Comparison of ENCODE assay signal across 8 cellular contexts in genomic region chr11:6481012-6481923, GRCh38. TPM values are rescaled to one million over a fixed set of nuclear protein-coding genes. Genes with fewer than 3 reads are reported as not detected.
DNase-seq lines count a peak whose midpoint lies in the region; ATAC-seq, FAIRE-seq and TF ChIP-seq lines count a peak whose summit lies in the region.

A gene with protein sequence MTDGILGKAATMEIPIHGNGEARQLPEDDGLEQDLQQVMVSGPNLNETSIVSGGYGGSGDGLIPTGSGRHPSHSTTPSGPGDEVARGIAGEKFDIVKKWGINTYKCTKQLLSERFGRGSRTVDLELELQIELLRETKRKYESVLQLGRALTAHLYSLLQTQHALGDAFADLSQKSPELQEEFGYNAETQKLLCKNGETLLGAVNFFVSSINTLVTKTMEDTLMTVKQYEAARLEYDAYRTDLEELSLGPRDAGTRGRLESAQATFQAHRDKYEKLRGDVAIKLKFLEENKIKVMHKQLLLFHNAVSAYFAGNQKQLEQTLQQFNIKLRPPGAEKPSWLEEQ (minus strand): TSS chr11:6481331. CDS start chr11:6480421, 910 bp downstream.
TIMM10B (plus strand) TSS chr11:6481501; CDS start chr11:6481517, 16 bp downstream.

- H3K36me3 Mint-ChIP-seq in Calu3 (ENCODE audit: insufficient read depth, unreplicated experiment): peaks cover 64% of the 10 kb centered on the region

- H3K27me3 ChIP-seq in HUES64 (ENCODE audit: insufficient read depth, low read length) (no peaks in the 10 kb centered on the region), OCI-LY1 (ENCODE audit: insufficient read depth, low read length) (no peaks in the 10 kb centered on the region)

- BruUV-seq in Calu3 (replicated peaks; lab: Mats Ljungman, UMichigan): no TSS peak

- ATAC-seq in GM21447 (IDR thresholded peaks at IDR 0.05; ENCODE audit: unreplicated experiment): peak; percentile 98

- H3K4me3 Mint-ChIP-seq in Calu3 (ENCODE audit: low read depth, unreplicated experiment): peak within 1 kb of the TSS; percentile 97

- no peaks in the 10 kb centered on the region for H3F3A ChIP-seq in OCI-LY1 (ENCODE audit: insufficient read depth, low read length)

- H3K9me3 Mint-ChIP-seq in Calu3 (ENCODE audit: low read depth, unreplicated experiment): no peaks in the 10 kb centered on the region

- intact Hi-C loops in Calu3 (cut with micrococcal nuclease; ENCODE audit: unreplicated experiment): loop anchor here (10.0 kb wide), 1 partner anchor 134 kb away; the partner anchor contains the start of genes TAF10 and TPP1

- H3K27ac Mint-ChIP-seq in Calu3 (ENCODE audit: unreplicated experiment): peak within 1 kb of the TSS; percentile 92

- H3K36me3 ChIP-seq in HUES64 (ENCODE audit: insufficient read depth, low read length): peaks cover 79% of the 10 kb centered on the region
- H3K36me3 ChIP-seq in OCI-LY1 (ENCODE audit: insufficient read depth, low read length): peaks cover 78% of the 10 kb centered on the region
- peaks cover 83% of the 10 kb centered on the region for H3K36me3 ChIP-seq in mesodermal cell (ENCODE audit: control insufficient read depth, insufficient read depth, low read length)

- WGBS in HUES64: under 1% methylated on average over 64 of the region's 66 CpGs
- WGBS in mesodermal cell (ENCODE audit: insufficient coverage in 2 of 2), 2 experiments: 0% methylated on average over 55 to 56 of the region's 66 CpGs

- no peak for TF ChIP-seq CTCF in Calu3 (IDR thresholded peaks at IDR 0.05; ENCODE audit: unreplicated experiment)
- TF ChIP-seq CTCF in OCI-LY1 (IDR thresholded peaks at IDR 0.05; ENCODE audit: low read length): no peak

- H3K4me1 ChIP-seq in HUES64 (ENCODE audit: insufficient read depth, low read length) (peaks cover 8% of the 10 kb centered on the region; the same call in 1 of the 2 replicates), OCI-LY1 (ENCODE audit: insufficient read depth, low read length, severe bottlenecking) (peaks cover 22% of the 10 kb centered on the region), mesodermal cell (ENCODE audit: control insufficient read depth, insufficient read depth, low read length, poor library complexity, severe bottlenecking) (peaks cover 20% of the 10 kb centered on the region)

- H3K9me3 ChIP-seq in HUES64 (ENCODE audit: insufficient read depth, low read depth, low read length) (no peaks in the 10 kb centered on the region), OCI-LY1 (ENCODE audit: low read length) (no peaks in the 10 kb centered on the region), mesodermal cell (ENCODE audit: control insufficient read depth, low read length) (no peaks in the 10 kb centered on the region)

- H3K4me1 Mint-ChIP-seq in Calu3 (ENCODE audit: low read depth, unreplicated experiment): peaks cover 27% of the 10 kb centered on the region

- no peaks in the 10 kb centered on the region for H3K9me2 ChIP-seq in OCI-LY1 (ENCODE audit: low read depth, low read length)

- peak; percentile 96 for DNase-seq in Calu3
- DNase-seq in activated CD8-positive, alpha-beta memory T cell treated with anti-CD3 and anti-CD28 coated beads, Interleukin-2, amount 50 U/mL, for 4 hours: peak; percentile 96
- DNase-seq in stimulated activated CD8-positive, alpha-beta memory T cell treated with anti-CD3 and anti-CD28 coated beads, Interleukin-15, amount 100 ng/mL, for 4 hours (ENCODE audit: low read depth in 2 of 2): peak; percentile 90 to 96

- H3K27ac ChIP-seq in HUES64 (ENCODE audit: low read depth, low read length): peak within 1 kb of the TSS; percentile 93
- H3K27ac ChIP-seq in OCI-LY1 (ENCODE audit: low read depth, low read length, poor library complexity, severe bottlenecking): peak within 1 kb of the TSS; percentile 66
- peak within 1 kb of the TSS; percentile 98 for H3K27ac ChIP-seq in mesodermal cell (ENCODE audit: low read depth, low read length, severe bottlenecking)

- peak; percentile 91 for FAIRE-seq in endometrium (lab: Jason Lieb, UNC)

- no peaks in the 10 kb centered on the region for H4K20me1 ChIP-seq in OCI-LY1 (ENCODE audit: insufficient read depth, low read length)

- no peaks in the 10 kb centered on the region for H3K27me3 Mint-ChIP-seq in Calu3 (ENCODE audit: unreplicated experiment)

- H3K79me2 ChIP-seq in OCI-LY1 (ENCODE audit: insufficient read depth, low read length): peaks cover 28% of the 10 kb centered on the region

- H3K4me2 ChIP-seq in OCI-LY1 (ENCODE audit: low read length): peak within 1 kb of the TSS; percentile 98

- H3K4me3 ChIP-seq in HUES64 (ENCODE audit: low read length) (peak within 1 kb of the TSS; percentile 94), OCI-LY1 (ENCODE audit: low read depth, low read length, poor library complexity, severe bottlenecking) (peak within 1 kb of the TSS; percentile 96), mesodermal cell (ENCODE audit: extremely low read depth, insufficient read depth, low read length, poor library complexity, severe bottlenecking) (peak within 1 kb of the TSS; percentile 97)

- CTCF ChIA-PET in Calu3 (lab: Charles Lee): interaction anchor here (0.7 to 1.2 kb wide), 4 partner anchors 21 to 102 kb away, joined by 3 to 9 read pairs (median 7); no protein-coding TSS in a partner anchor

- H3K9ac ChIP-seq in HUES64 (ENCODE audit: low read depth, low read length) (peak within 1 kb of the TSS; percentile 94), OCI-LY1 (ENCODE audit: low read length) (peak within 1 kb of the TSS; percentile 98)

- H2AFZ ChIP-seq in OCI-LY1 (ENCODE audit: low read length): no peak within 1 kb of the TSS

RNA-seq across cellular contexts. Expression of the first gene that starts in this region (rescaled TPM):
- total RNA-seq in Calu3 (2022): 72.2 and 74.9 TPM in 2 replicates
- polyA plus RNA-seq in HUES64 (2013, experiment 1 of 2): 38.4 TPM
- 35.4 TPM for polyA plus RNA-seq in HUES64 (2013, experiment 2 of 2)
- polyA plus RNA-seq in mesodermal cell (2013, experiment 1 of 2): 41.4 TPM
- 44.9 TPM for polyA plus RNA-seq in mesodermal cell (2013, experiment 2 of 2)

RNA-seq across cellular contexts. Expression of gene TIMM10B, which starts in this region (rescaled TPM):
- 41.7 and 45.7 TPM in 2 replicates for total RNA-seq in Calu3 (2022)
- 30.7 TPM for polyA plus RNA-seq in HUES64 (2013, experiment 1 of 2)
- polyA plus RNA-seq in HUES64 (2013, experiment 2 of 2): 31.5 TPM
- 23.6 TPM for polyA plus RNA-seq in mesodermal cell (2013, experiment 1 of 2)
- polyA plus RNA-seq in mesodermal cell (2013, experiment 2 of 2): 19.0 TPM

Comparison
In these comparisons a context has a peak if more than half of its experiments do, and no peak if none do; other contexts are left out.
1. Peak in every context shown above with its lines: DNase-seq, ATAC-seq, H3K4me3 ChIP-seq and H3K27ac ChIP-seq.